In genomic region chr17:3827124-3827773, GRCh38 we compare ENCODE assay signal across 9 cellular contexts. TPM values are rescaled to one million over a fixed set of nuclear protein-coding genes. Genes with fewer than 3 reads are reported as not detected.
DNase-seq lines count a peak whose midpoint lies in the region; ATAC-seq and TF ChIP-seq lines count a peak whose summit lies in the region.
"Had no signal": no experiment of that assay in that cellular context is flagged by ENCODE, and none has a peak within 500 bp of the region (broad histone marks: within the 10 kb centered on the region; RNA-seq: fewer than 3 reads in every experiment).

No MANE protein-coding gene starts in this region.

- DNase-seq in Daoy (ENCODE audit: low read depth): peak; percentile 71
- DNase-seq in WTC11 (ENCODE audit: low spot score): peak; percentile 79
- peak; percentile 64 for DNase-seq in central memory CD4-positive, alpha-beta T cell
- peak; percentile 83 to 86 for DNase-seq in lung microvascular endothelial cell (ENCODE audit: low read depth in 2 of 2)
- DNase-seq in stimulated activated CD8-positive, alpha-beta memory T cell treated with anti-CD3 and anti-CD28 coated beads, Interleukin-15, amount 100 ng/mL, for 1 hour (ENCODE audit: low read depth): peak; percentile 62
- no peak for DNase-seq in GM19238 (ENCODE audit: insufficient read length, low spot score)

- no peaks in the 10 kb centered on the region for H4K20me1 ChIP-seq in KMS-11 (ENCODE audit: insufficient read depth)

- H3K27ac Mint-ChIP-seq in WTC11: no peak overlapping the region

- CTCF ChIA-PET in WTC11 (lab: Charles Lee): interaction anchor here (0.5 to 5.3 kb wide), 12 partner anchors 10 to 104 kb away, joined by 3 to 58 read pairs (median 4); partner anchors contain the start of genes HASPIN and NCBP3

- H3K79me2 ChIP-seq in KMS-11 (ENCODE audit: insufficient read depth, low read depth): no peaks in the 10 kb centered on the region

- no peaks in the 10 kb centered on the region for H3K27me3 ChIP-seq in KMS-11 (ENCODE audit: insufficient read depth, low read depth)

- POLR2A ChIA-PET in WTC11 (lab: Charles Lee): no interaction called here

- H3K4me2 ChIP-seq in KMS-11: no peak overlapping the region

- H3K27me3 Mint-ChIP-seq in WTC11 (ENCODE audit: low read depth): no peaks in the 10 kb centered on the region
- H3K27me3 Mint-ChIP-seq: dendritic cell treated with granulocyte-macrophage colony-stimulating factor and Interleukin-4, amounts not matched to agents 40 ng/mL and 50 ng/mL, for 4 days had no signal

- H3K36me3 Mint-ChIP-seq in WTC11: peaks cover 53% of the 10 kb centered on the region

- peak; percentile 53 for ATAC-seq in WTC11
- ATAC-seq in GM21515 (IDR thresholded peaks at IDR 0.05; ENCODE audit: unreplicated experiment): no peak

- no peak overlapping the region for H3K9ac ChIP-seq in KMS-11

- no peaks in the 10 kb centered on the region for H3K36me3 ChIP-seq in KMS-11 (ENCODE audit: insufficient read depth)

- no peaks in the 10 kb centered on the region for H3K4me1 ChIP-seq in KMS-11 (ENCODE audit: low read depth, poor library complexity, severe bottlenecking)

- no peak overlapping the region for H2AFZ ChIP-seq in KMS-11 (ENCODE audit: low read depth)

- no peak overlapping the region for H3K27ac ChIP-seq in KMS-11

- H3K4me3 Mint-ChIP-seq in WTC11: no peak overlapping the region
- H3K4me3 Mint-ChIP-seq: dendritic cell treated with granulocyte-macrophage colony-stimulating factor and Interleukin-4, amounts not matched to agents 40 ng/mL and 50 ng/mL, for 4 days had no signal

- TF ChIP-seq CTCF in KMS-11 (conservative IDR thresholded peaks at IDR 0.05; ENCODE audit: low read depth, low read length): peak; percentile 69
- TF ChIP-seq CTCF in WTC11 (IDR thresholded peaks at IDR 0.05): peak; percentile 54

- H3K4me1 Mint-ChIP-seq in WTC11: no peaks in the 10 kb centered on the region

- H3K9me3 Mint-ChIP-seq in WTC11: no peaks in the 10 kb centered on the region
- H3K9me3 Mint-ChIP-seq: dendritic cell treated with granulocyte-macrophage colony-stimulating factor and Interleukin-4, amounts not matched to agents 40 ng/mL and 50 ng/mL, for 4 days had no signal

- H3K4me3 ChIP-seq in KMS-11 (IDR thresholded peaks at IDR 0.05; ENCODE audit: insufficient read depth, low read depth, low read length): no peak overlapping the region

TF ChIP-seq in WTC11, 78 proteins besides CTCF, POLR2A, EP300 and RAD21 (continues in another document):
- TF ChIP-seq FOXK1 (CRISPR knock-in tag; IDR thresholded peaks at IDR 0.05) (no peak), ZNF281 (CRISPR knock-in tag; IDR thresholded peaks at IDR 0.05) (no peak), CREM (CRISPR knock-in tag; IDR thresholded peaks at IDR 0.05) (no peak), NR3C1 (CRISPR knock-in tag; conservative IDR thresholded peaks at IDR 0.05; ENCODE audit: low read depth) (no peak), PRDM15 (CRISPR knock-in tag; IDR thresholded peaks at IDR 0.05) (no peak), PRRX2 (CRISPR knock-in tag; IDR thresholded peaks at IDR 0.05) (no peak), NFYB (CRISPR knock-in tag; conservative IDR thresholded peaks at IDR 0.05; ENCODE audit: low read depth) (no peak), RELA (CRISPR knock-in tag; IDR thresholded peaks at IDR 0.05; ENCODE audit: borderline replicate concordance) (no peak), NFATC4 (CRISPR knock-in tag; IDR thresholded peaks at IDR 0.05) (no peak), ZNF532 (CRISPR knock-in tag; IDR thresholded peaks at IDR 0.05; ENCODE audit: borderline replicate concordance) (no peak)

RNA-seq across cellular contexts. Expression of gene NCBP3, which starts 18.8 kb away (rescaled TPM):
- 18.8 and 30.4 TPM in 2 replicates for total RNA-seq in Daoy (2014; rRNA removed; shearing (Covaris generic))
- 48.7 to 51.3 TPM (median 49.6 TPM) in 3 replicates for total RNA-seq in WTC11 (2021)
- total RNA-seq in lung microvascular endothelial cell: 10.5 and 11.5 TPM in 2 replicates

RNA-seq across cellular contexts. Expression of gene ITGAE, which starts 26.3 kb away (rescaled TPM):
- total RNA-seq in Daoy (2014; rRNA removed; shearing (Covaris generic)): 47.0 and 56.9 TPM in 2 replicates
- total RNA-seq in WTC11 (2021): 18.6 to 21.3 TPM (median 19.5 TPM) in 3 replicates
- 12.3 and 14.4 TPM in 2 replicates for total RNA-seq in lung microvascular endothelial cell
